Comparison of ENCODE assay signal across 14 cellular contexts in the genomic region with DNA sequence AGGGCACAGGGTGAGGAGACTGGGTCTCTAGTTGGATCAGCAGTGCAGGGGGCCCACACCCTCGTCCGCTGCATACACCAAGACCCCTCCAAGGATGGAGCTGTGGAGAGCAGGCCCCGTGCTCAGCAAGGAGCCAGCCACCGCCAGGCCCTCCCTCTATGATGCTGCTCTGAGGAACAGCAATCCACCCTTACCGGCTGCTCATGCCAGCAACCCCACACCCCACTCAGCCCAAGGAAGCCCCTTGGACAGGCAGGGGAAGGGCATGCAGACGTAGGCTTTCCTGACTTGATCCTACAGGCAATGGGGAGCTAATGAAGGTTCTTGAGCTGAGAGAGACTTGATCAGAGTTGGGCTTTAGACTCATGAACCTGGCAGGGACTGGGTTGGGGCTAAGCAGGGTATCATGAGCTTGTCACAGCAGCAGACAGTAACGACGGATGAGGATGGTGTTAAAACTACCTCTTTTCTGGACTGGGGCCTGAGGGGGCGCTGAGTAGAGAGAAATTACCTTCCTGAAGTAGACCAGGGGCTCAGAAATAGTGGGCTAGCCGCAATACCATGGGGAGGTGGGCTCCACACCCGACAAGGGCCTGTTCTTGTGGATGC. TPM values are rescaled to one million over a fixed set of nuclear protein-coding genes. Genes with fewer than 3 reads are reported as not detected.
DNase-seq lines count a peak whose midpoint lies in the region; ATAC-seq and TF ChIP-seq lines count a peak whose summit lies in the region.
"Had no signal": no experiment of that assay in that cellular context is flagged by ENCODE, and none has a peak within 500 bp of the region (broad histone marks: within the 10 kb centered on the region; RNA-seq: fewer than 3 reads in every experiment).

No MANE protein-coding gene starts in this region.

- no peaks in the 10 kb centered on the region for H4K20me1 ChIP-seq in SU-DHL-6 (ENCODE audit: low read depth, low read length)
- H4K20me1 ChIP-seq in osteoblast (ENCODE audit: insufficient read depth, low read length), result no peaks in the 10 kb centered on the region

- no peak overlapping the region for H3K4me2 ChIP-seq in SU-DHL-6 (ENCODE audit: low read depth, low read length, poor library complexity, severe bottlenecking)
- no peak overlapping the region for H3K4me2 ChIP-seq in osteoblast (ENCODE audit: insufficient read depth, low read length)

- H3K36me3 ChIP-seq in SU-DHL-6 (ENCODE audit: low read length), result no peaks in the 10 kb centered on the region
- no peaks in the 10 kb centered on the region for H3K36me3 ChIP-seq in osteoblast (ENCODE audit: insufficient read depth, low read length)

- H2AFZ ChIP-seq in SU-DHL-6 (ENCODE audit: low read depth, low read length, severe bottlenecking), result no peak overlapping the region
- H2AFZ ChIP-seq in osteoblast (ENCODE audit: low read length), result no peak overlapping the region

- CTCF ChIA-PET in activated CD8-positive, alpha-beta memory T cell treated with anti-CD3 and anti-CD28 coated beads, Interleukin-2, amount 10 ng/mL, durations not matched to agents 7 days and 5 days (lab: Charles Lee), result no interaction called here

- H3K9me3 Mint-ChIP-seq in activated CD8-positive, alpha-beta memory T cell treated with anti-CD3 and anti-CD28 coated beads, Interleukin-2, amount 10 ng/mL, durations not matched to agents 7 days and 5 days (ENCODE audit: low read depth), result no peaks in the 10 kb centered on the region
- H3K9me3 Mint-ChIP-seq: CD14-positive monocyte had no signal

- no peak overlapping the region for H3K4me3 Mint-ChIP-seq in activated CD8-positive, alpha-beta memory T cell treated with anti-CD3 and anti-CD28 coated beads, Interleukin-2, amount 10 ng/mL, durations not matched to agents 7 days and 5 days
- H3K4me3 Mint-ChIP-seq: CD14-positive monocyte had no signal

- peak; percentile 19 for DNase-seq in activated CD8-positive, alpha-beta memory T cell treated with anti-CD3 and anti-CD28 coated beads, Interleukin-2, amount 10 ng/mL, durations not matched to agents 7 days and 5 days
- DNase-seq in activated CD8-positive, alpha-beta memory T cell treated with anti-CD3 and anti-CD28 coated beads, Interleukin-2, amount 50 U/mL, for 4 hours, result no peak
- DNase-seq in AG20443 (ENCODE audit: low spot score) (peak; percentile 7), osteoblast (ENCODE audit: insufficient read length, low spot score, missing footprints) (peak; percentile 62), medulla oblongata (ENCODE audit: extremely low spot score) (no peak), cerebellar cortex (ENCODE audit: low spot score) (no peak)
- DNase-seq: Caco-2, DMS79, NCI-H1436, NCI-H2081 had no signal

- H3K4me3 ChIP-seq in SU-DHL-6 (ENCODE audit: insufficient read depth, low read length, poor library complexity, severe bottlenecking) (no peak overlapping the region), osteoblast (ENCODE audit: insufficient read depth, low read length) (no peak overlapping the region)

- H3K9me2 ChIP-seq in SU-DHL-6 (replicated peaks; ENCODE audit: insufficient read depth, low read length), result no peaks in the 10 kb centered on the region

- peak overlapping the region; percentile 75; the same call in 1 of the 2 replicates for H3K27ac ChIP-seq in SU-DHL-6 (ENCODE audit: low read depth, low read length)
- no peak overlapping the region for H3K27ac ChIP-seq in osteoblast (ENCODE audit: low read depth, low read length)

- H3F3A ChIP-seq in SU-DHL-6 (ENCODE audit: insufficient read depth), result 0 out of 2 replicates have a peak, but pooled peaks cover 3% of the 10 kb centered on the region

- H3K4me1 ChIP-seq in osteoblast (ENCODE audit: insufficient read depth, low read length), result no peaks in the 10 kb centered on the region
- H3K4me1 ChIP-seq: Caco-2 had no signal

- H3K27me3 ChIP-seq in SU-DHL-6 (ENCODE audit: low read length), result no peaks in the 10 kb centered on the region
- H3K27me3 ChIP-seq in osteoblast (ENCODE audit: insufficient read depth, low read length), result no peaks in the 10 kb centered on the region

- peaks cover 3% of the 10 kb centered on the region for H3K27me3 Mint-ChIP-seq in activated CD8-positive, alpha-beta memory T cell treated with anti-CD3 and anti-CD28 coated beads, Interleukin-2, amount 10 ng/mL, durations not matched to agents 7 days and 5 days

- H3K27ac Mint-ChIP-seq in activated CD8-positive, alpha-beta memory T cell treated with anti-CD3 and anti-CD28 coated beads, Interleukin-2, amount 10 ng/mL, durations not matched to agents 7 days and 5 days, result no peak overlapping the region

- TF ChIP-seq CTCF in SU-DHL-6 (IDR thresholded peaks at IDR 0.05; ENCODE audit: insufficient read depth, low read length, poor library complexity, severe bottlenecking) (no peak), osteoblast (IDR thresholded peaks at IDR 0.05; ENCODE audit: extremely low read depth, low read depth, low read length) (no peak)

- H3K9me3 ChIP-seq in SU-DHL-6 (ENCODE audit: insufficient read depth, low read length) (no peaks in the 10 kb centered on the region), osteoblast (ENCODE audit: low read depth, low read length) (no peaks in the 10 kb centered on the region)
- H3K9me3 ChIP-seq: Caco-2 had no signal

- ATAC-seq in activated CD8-positive, alpha-beta memory T cell treated with anti-CD3 and anti-CD28 coated beads, Interleukin-2, amount 10 ng/mL, durations not matched to agents 7 days and 5 days, result no peak
- ATAC-seq in HG03175 (IDR thresholded peaks at IDR 0.05; ENCODE audit: unreplicated experiment), result no peak
- ATAC-seq: HCT116 had no signal

- no peaks in the 10 kb centered on the region for H3K4me1 Mint-ChIP-seq in activated CD8-positive, alpha-beta memory T cell treated with anti-CD3 and anti-CD28 coated beads, Interleukin-2, amount 10 ng/mL, durations not matched to agents 7 days and 5 days

- no peaks in the 10 kb centered on the region for H3K36me3 Mint-ChIP-seq in activated CD8-positive, alpha-beta memory T cell treated with anti-CD3 and anti-CD28 coated beads, Interleukin-2, amount 10 ng/mL, durations not matched to agents 7 days and 5 days
- H3K36me3 Mint-ChIP-seq: CD14-positive monocyte had no signal

- 0 out of 2 replicates have a peak overlapping the region, but pooled peaks have one; percentile 28 for H3K9ac ChIP-seq in SU-DHL-6 (ENCODE audit: low read length)

- H3K79me2 ChIP-seq in SU-DHL-6 (ENCODE audit: insufficient read depth, low read length), result no peaks in the 10 kb centered on the region
- no peaks in the 10 kb centered on the region for H3K79me2 ChIP-seq in osteoblast (ENCODE audit: insufficient read depth, low read length)

RNA-seq across cellular contexts. Expression of gene FGD5, which starts 50.5 kb away (rescaled TPM):
- not detected for total RNA-seq in activated CD8-positive, alpha-beta memory T cell treated with anti-CD3 and anti-CD28 coated beads, Interleukin-2, amount 10 ng/mL, durations not matched to agents 7 days and 5 days
- total RNA-seq in osteoblast, result under 0.01 TPM in 2 replicates

Comparison
In these comparisons a context has a peak if more than half of its experiments do, and no peak if none do; other contexts are left out.
1. DNase-seq: peak in activated CD8-positive, alpha-beta memory T cell treated with anti-CD3 and anti-CD28 coated beads, Interleukin-2, amount 10 ng/mL, durations not matched to agents 7 days and 5 days (single experiment), AG20443 (single experiment) and osteoblast (single experiment); none in activated CD8-positive, alpha-beta memory T cell treated with anti-CD3 and anti-CD28 coated beads, Interleukin-2, amount 50 U/mL, for 4 hours (single experiment), medulla oblongata (single experiment) and cerebellar cortex (single experiment).